In genomic region chr1:10060311-10061100, GRCh38 we compare ENCODE assay signal across 25 cellular contexts. TPM values are rescaled to one million over a fixed set of nuclear protein-coding genes. Genes with fewer than 3 reads are reported as not detected.
A peak's percentile ranks its signal among the peaks of the same experiment; 100 is the strongest.
DNase-seq lines count a peak whose midpoint lies in the region; ATAC-seq, FAIRE-seq and TF ChIP-seq lines count a peak whose summit lies in the region.
"Had no signal": no experiment of that assay in that cellular context is flagged by ENCODE, and none has a peak within 500 bp of the region (broad histone marks: within the 10 kb centered on the region; RNA-seq: fewer than 3 reads in every experiment).

No MANE protein-coding gene starts in this region.

- no peak overlapping the region for H3K4me3 ChIP-seq in endothelial cell of umbilical vein (replicated peaks in 1 of 3; ENCODE audit: insufficient read depth in 1 of 3, low read depth in 1 of 3, low read length in 3 of 3)
- no peak overlapping the region for H3K4me3 ChIP-seq in neutrophil (ENCODE audit: low read depth in 1 of 2, low read length in 1 of 2)
- no peak overlapping the region for H3K4me3 ChIP-seq in psoas muscle
- H3K4me3 ChIP-seq: A549; BLaER1 treated with 17β-estradiol and CSF1 and Interleukin-3, amounts not matched to agents 10 nM and 100 nM; GM12878 had no signal

- H3K27me3 ChIP-seq in endothelial cell of umbilical vein (ENCODE audit: control insufficient read depth in 2 of 2, insufficient read depth in 2 of 2, low read length in 2 of 2) (no peaks in the 10 kb centered on the region), neutrophil (no peaks in the 10 kb centered on the region), psoas muscle (ENCODE audit: insufficient read depth in 3 of 3, low read length in 2 of 3) (no peaks in the 10 kb centered on the region)
- H3K27me3 ChIP-seq: BLaER1 treated with 17β-estradiol and CSF1 and Interleukin-3, amounts not matched to agents 10 nM and 100 nM had no signal

- H3K4me3 Mint-ChIP-seq in WTC11 = no peak overlapping the region
- H3K4me3 Mint-ChIP-seq: B cell; CD4-positive, alpha-beta T cell; CD8-positive, alpha-beta T cell had no signal

- CTCF ChIA-PET in WTC11 (lab: Charles Lee) = interaction anchor here (0.6 to 1.3 kb wide), 2 partner anchors 92 to 251 kb away, joined by 3 to 5 read pairs; no protein-coding TSS in a partner anchor
- CTCF ChIA-PET in endothelial cell of umbilical vein (lab: Charles Lee) = interaction anchor here (2.2 to 2.3 kb wide), 2 partner anchors 9 to 27 kb away, joined by 5 to 6 read pairs; partner anchors contain the start of gene UBE4B

- no peaks in the 10 kb centered on the region for H3K27me3 Mint-ChIP-seq in WTC11 (ENCODE audit: low read depth)
- H3K27me3 Mint-ChIP-seq: B cell; CD4-positive, alpha-beta T cell had no signal

- no peaks in the 10 kb centered on the region for H3K36me3 Mint-ChIP-seq in WTC11

- FAIRE-seq in endothelial cell of umbilical vein (lab: Jason Lieb, UNC) = peak; percentile 52
- FAIRE-seq: A549, D721Med, G401.6, GM12878, GM12892, GM18507 had no signal

- WGBS in psoas muscle, 3 donors = 77 to 82% (median 82%) methylated on average over 8 of the region's 8 CpGs

- TF ChIP-seq CTCF in WTC11 (IDR thresholded peaks at IDR 0.05) = no peak
- no peak for TF ChIP-seq CTCF in endothelial cell of umbilical vein (IDR thresholded peaks at IDR 0.05; ENCODE audit: extremely low read depth in 1 of 2, insufficient read depth in 1 of 2, low read depth in 1 of 2, low read length in 2 of 2)
- TF ChIP-seq CTCF in neutrophil (IDR thresholded peaks at IDR 0.05) = no peak
- no peak for TF ChIP-seq CTCF in psoas muscle (IDR thresholded peaks at IDR 0.05)

- no peak overlapping the region for H3K27ac ChIP-seq in endothelial cell of umbilical vein (ENCODE audit: insufficient read depth, low read depth, low read length)
- H3K27ac ChIP-seq in neutrophil = peak overlapping the region; percentile 63
- peak overlapping the region; percentile 9 for H3K27ac ChIP-seq in psoas muscle
- H3K27ac ChIP-seq: 22Rv1; A549; BLaER1 treated with 17β-estradiol and CSF1 and Interleukin-3, amounts not matched to agents 10 nM and 100 nM; C4-2B had no signal

- BruUV-seq in endothelial cell of umbilical vein (replicated peaks; lab: Mats Ljungman, UMichigan) = no TSS peak

- POLR2A ChIA-PET in WTC11 (lab: Charles Lee) (no interaction called here), endothelial cell of umbilical vein (lab: Charles Lee) (interaction anchor here (0.5 kb wide), 1 partner anchor 223 kb away, joined by 4 read pairs; no protein-coding TSS in a partner anchor)

- peaks cover 35% of the 10 kb centered on the region for H3K79me2 ChIP-seq in endothelial cell of umbilical vein (ENCODE audit: control insufficient read depth, insufficient read depth, low read length)

- no peaks in the 10 kb centered on the region for H3K9me1 ChIP-seq in endothelial cell of umbilical vein (replicated peaks; ENCODE audit: control insufficient read depth, extremely low read depth, insufficient read depth, low read length)

- H3K4me2 ChIP-seq in endothelial cell of umbilical vein (ENCODE audit: insufficient read depth, low read length) = no peak overlapping the region
- H3K4me2 ChIP-seq: A549; BLaER1 treated with 17β-estradiol and CSF1 and Interleukin-3, amounts not matched to agents 10 nM and 100 nM had no signal

- H3K9me3 Mint-ChIP-seq in WTC11 = no peaks in the 10 kb centered on the region
- H3K9me3 Mint-ChIP-seq: CD4-positive, alpha-beta T cell; CD8-positive, alpha-beta T cell had no signal

- TF ChIP-seq POLR2A in endothelial cell of umbilical vein (IDR thresholded peaks at IDR 0.05; ENCODE audit: low read depth, low read length) = no peak

- no peaks in the 10 kb centered on the region for H3K9me3 ChIP-seq in endothelial cell of umbilical vein (replicated peaks; ENCODE audit: control insufficient read depth, insufficient read depth, low read length)
- no peaks in the 10 kb centered on the region for H3K9me3 ChIP-seq in neutrophil
- no peaks in the 10 kb centered on the region for H3K9me3 ChIP-seq in psoas muscle
- H3K9me3 ChIP-seq: A549; BLaER1 treated with 17β-estradiol and CSF1 and Interleukin-3, amounts not matched to agents 10 nM and 100 nM; Caco-2 had no signal

- peak overlapping the region; percentile 10; the same call in 1 of the 2 replicates for H3K27ac Mint-ChIP-seq in WTC11
- H3K27ac Mint-ChIP-seq: B cell; CD4-positive, alpha-beta T cell; CD8-positive, alpha-beta T cell had no signal

- intact Hi-C loops in endothelial cell of umbilical vein (cut with micrococcal nuclease) (no loop called here), psoas muscle (cut with DNase I) (no loop called here)

- H3K4me1 ChIP-seq in endothelial cell of umbilical vein (ENCODE audit: control insufficient read depth, extremely low read depth, insufficient read depth, low read length) (peaks cover 11% of the 10 kb centered on the region), neutrophil (ENCODE audit: control insufficient read depth in 1 of 2, insufficient read depth in 1 of 2, low read depth in 1 of 2, low read length in 1 of 2) (peaks cover 29 to 35% of the 10 kb centered on the region in 2 experiments), psoas muscle (peaks cover 65% of the 10 kb centered on the region)

- H4K20me1 ChIP-seq in endothelial cell of umbilical vein (replicated peaks; ENCODE audit: control insufficient read depth, extremely low read depth, insufficient read depth, low read length) = no peaks in the 10 kb centered on the region

- ATAC-seq in WTC11 = no peak
- ATAC-seq in psoas muscle = no peak
- no peak for ATAC-seq in GM19463 (IDR thresholded peaks at IDR 0.05; ENCODE audit: unreplicated experiment)
- ATAC-seq: A549; CD8-positive, alpha-beta T cell; GM12878 had no signal

- dilution Hi-C loops in endothelial cell of umbilical vein (cut with MboI; ENCODE audit: extremely low pct_ligation_motif_present, low sequenced_read_pairs) = no loop called here

- H3K36me3 ChIP-seq in endothelial cell of umbilical vein (ENCODE audit: control insufficient read depth in 2 of 2, extremely low read depth in 1 of 2, insufficient read depth in 2 of 2, low read length in 2 of 2) (no peaks in the 10 kb centered on the region), neutrophil (no peaks in the 10 kb centered on the region), psoas muscle (ENCODE audit: insufficient read depth in 1 of 2, low read depth in 1 of 2) (no peaks in the 10 kb centered on the region)

- no peak overlapping the region for H2AFZ ChIP-seq in endothelial cell of umbilical vein (ENCODE audit: low read depth, low read length)

- no peak overlapping the region for H3K9ac ChIP-seq in endothelial cell of umbilical vein (replicated peaks; ENCODE audit: extremely low read depth, insufficient read depth, low read length)
- H3K9ac ChIP-seq: BLaER1 treated with 17β-estradiol and CSF1 and Interleukin-3, amounts not matched to agents 10 nM and 100 nM had no signal

- H3K4me1 Mint-ChIP-seq in WTC11 = peaks cover 23% of the 10 kb centered on the region

- DNase-seq in WTC11 (ENCODE audit: low spot score) (no peak), endothelial cell of umbilical vein (ENCODE audit: low read depth, low spot score) (peak; percentile 16), psoas muscle (no peak), Kasumi-1 (lab: John Stamatoyannopoulos, UW) (no peak)
- DNase-seq in effector CD8-positive, alpha-beta T cell (lab: John Stamatoyannopoulos, UW) = no peak
- no peak for DNase-seq in activated CD4-positive, alpha-beta T cell treated with anti-CD3 and anti-CD28 coated beads for 4 hours
- DNase-seq: AML-193; Caco-2; Calu3; CD4-positive, alpha-beta T cell; CD8-positive, alpha-beta T cell; DMS79 treated with DMSO at 0.1 percent for 48 hours; GF-D8 had no signal

TF ChIP-seq in WTC11, 78 proteins besides CTCF, POLR2A, EP300 and RAD21 (continues in another document):
- TF ChIP-seq RORB (CRISPR knock-in tag; IDR thresholded peaks at IDR 0.05) (no peak), SMAD4 (CRISPR knock-in tag; IDR thresholded peaks at IDR 0.05) (no peak), ETV6 (CRISPR knock-in tag; IDR thresholded peaks at IDR 0.05) (no peak), NR2C2 (CRISPR knock-in tag; IDR thresholded peaks at IDR 0.05) (no peak)

TF ChIP-seq in endothelial cell of umbilical vein, 7 proteins besides CTCF, POLR2A, EP300 and RAD21:
- no peak for TF ChIP-seq JUN (IDR thresholded peaks at IDR 0.05; ENCODE audit: borderline replicate concordance, insufficient read depth, insufficient read length, low read depth)
- TF ChIP-seq GATA2 (IDR thresholded peaks at IDR 0.05; ENCODE audit: insufficient read depth, insufficient read length, low read depth, low read length) = no peak
- no peak for TF ChIP-seq EZH2 (IDR thresholded peaks at IDR 0.05; ENCODE audit: borderline replicate concordance, low read depth, low read length, severe bottlenecking)
- TF ChIP-seq MYC (IDR thresholded peaks at IDR 0.05; ENCODE audit: low read depth, low read length) = no peak
- no peak for TF ChIP-seq FOS (IDR thresholded peaks at IDR 0.05; ENCODE audit: borderline replicate concordance, insufficient read depth, low read length)
- TF ChIP-seq POLR2AphosphoS5 (IDR thresholded peaks at IDR 0.05; ENCODE audit: insufficient read depth, low read depth, low read length) = no peak
- TF ChIP-seq MAX (IDR thresholded peaks at IDR 0.05; ENCODE audit: insufficient read depth, insufficient read length) = no peak

RNA-seq across cellular contexts. Expression of gene UBE4B, which starts 27.7 kb away (rescaled TPM):
- total RNA-seq in WTC11 (2021) (78.0 to 80.8 TPM (median 79.6 TPM) in 3 replicates), endothelial cell of umbilical vein (54.5 and 56.7 TPM in 2 replicates), psoas muscle (10 to 100 TPM; 48.3 to 90.9 (median 60.7) TPM)
- polyA plus RNA-seq in endothelial cell of umbilical vein (13.3 and 17.8 TPM in 2 replicates), psoas muscle (10 to 100 TPM; 28.8 to 88.0 (median 29.8) TPM)
- 23.1 and 24.8 TPM in 2 replicates for polyA plus RNA-seq in endothelial cell of umbilical vein (2011; cell fraction: cytosol; rRNA removed)
- polyA plus RNA-seq in endothelial cell of umbilical vein (2011; cell fraction: nucleus; rRNA removed) = 48.4 and 50.7 TPM in 2 replicates
- polyA plus RNA-seq in endothelial cell of umbilical vein (2012) = 26.9 and 29.3 TPM in 2 replicates
- 39.1 and 40.9 TPM in 2 replicates for polyA minus RNA-seq in endothelial cell of umbilical vein
- 19.6 TPM for polyA minus RNA-seq in endothelial cell of umbilical vein (2011; cell fraction: cytosol; rRNA and poly(A)+ RNA removed)
- 30.8 and 43.2 TPM in 2 replicates for polyA minus RNA-seq in endothelial cell of umbilical vein (2011; cell fraction: nucleus; rRNA and poly(A)+ RNA removed)
